Comparison of ENCODE assay signal across 1 cellular context in genomic region chr3:126357299-126358037, GRCh38.
TF ChIP-seq lines count a peak whose summit lies in the region.

Gene KLF15 (minus strand): TSS chr3:126357408. CDS start chr3:126352922, 4,486 bp downstream.

TF ChIP-seq in H1, 55 proteins besides CTCF, POLR2A, EP300 and RAD21 (continued from another document):
- TF ChIP-seq TAF7 (optimal IDR thresholded peaks at IDR 0.05; ENCODE audit: borderline replicate concordance, low read depth, low read length) = no peak
- TF ChIP-seq SIN3A (conservative IDR thresholded peaks at IDR 0.05 in 1 of 2, IDR thresholded peaks at IDR 0.05 in 1 of 2; ENCODE audit: low read depth in 1 of 2, low read length in 2 of 2) = 0 out of 4 replicates have a peak, but pooled peaks of 1 of the 2 experiments have one; percentile 10
- TF ChIP-seq ZNF274 (IDR thresholded peaks at IDR 0.05; ENCODE audit: borderline replicate concordance, extremely low read depth, low read length) = no peak
- no peak for TF ChIP-seq BACH1 (IDR thresholded peaks at IDR 0.05; ENCODE audit: low read length)
- no peak for TF ChIP-seq POLR2AphosphoS5 (IDR thresholded peaks at IDR 0.05; ENCODE audit: low read depth, low read length)
- no peak for TF ChIP-seq KDM1A (IDR thresholded peaks at IDR 0.05; ENCODE audit: borderline replicate concordance, low read length)
- TF ChIP-seq CBX5 (IDR thresholded peaks at IDR 0.05; ENCODE audit: low read depth, low read length) = no peak
- no peak for TF ChIP-seq SIRT6 (IDR thresholded peaks at IDR 0.05; ENCODE audit: low read length)
- TF ChIP-seq, protein P1, sequence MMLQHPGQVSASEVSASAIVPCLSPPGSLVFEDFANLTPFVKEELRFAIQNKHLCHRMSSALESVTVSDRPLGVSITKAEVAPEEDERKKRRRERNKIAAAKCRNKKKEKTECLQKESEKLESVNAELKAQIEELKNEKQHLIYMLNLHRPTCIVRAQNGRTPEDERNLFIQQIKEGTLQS (IDR thresholded peaks at IDR 0.05; ENCODE audit: insufficient read depth, low read depth, low read length) = peak; percentile 31; the same call in 1 of the 2 replicates
- no peak for TF ChIP-seq SP4 (IDR thresholded peaks at IDR 0.05; ENCODE audit: low read length)
- peak; percentile 43; the same call in 1 of the 2 replicates for TF ChIP-seq CREB1 (IDR thresholded peaks at IDR 0.05)
- TF ChIP-seq CBX8 (IDR thresholded peaks at IDR 0.05; ENCODE audit: borderline replicate concordance, low read depth, low read length) = no peak
- 0 out of 2 replicates have a peak, but pooled peaks have one; percentile 42 for TF ChIP-seq RBBP5 (IDR thresholded peaks at IDR 0.05; ENCODE audit: borderline replicate concordance, low read depth, low read length)
- no peak for TF ChIP-seq NRF1 (IDR thresholded peaks at IDR 0.05; ENCODE audit: low read depth, low read length)
- TF ChIP-seq CHD7 (IDR thresholded peaks at IDR 0.05; ENCODE audit: insufficient replicate concordance, low read length) = peak; percentile 98
- TF ChIP-seq, protein P2, sequence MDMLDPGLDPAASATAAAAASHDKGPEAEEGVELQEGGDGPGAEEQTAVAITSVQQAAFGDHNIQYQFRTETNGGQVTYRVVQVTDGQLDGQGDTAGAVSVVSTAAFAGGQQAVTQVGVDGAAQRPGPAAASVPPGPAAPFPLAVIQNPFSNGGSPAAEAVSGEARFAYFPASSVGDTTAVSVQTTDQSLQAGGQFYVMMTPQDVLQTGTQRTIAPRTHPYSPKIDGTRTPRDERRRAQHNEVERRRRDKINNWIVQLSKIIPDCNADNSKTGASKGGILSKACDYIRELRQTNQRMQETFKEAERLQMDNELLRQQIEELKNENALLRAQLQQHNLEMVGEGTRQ (IDR thresholded peaks at IDR 0.05; ENCODE audit: low read length) = peak; percentile 82
- no peak for TF ChIP-seq SP2 (IDR thresholded peaks at IDR 0.05; ENCODE audit: low read length)
- TF ChIP-seq SRF (IDR thresholded peaks at IDR 0.05; ENCODE audit: low read depth, low read length) = no peak
- no peak for TF ChIP-seq JUN (IDR thresholded peaks at IDR 0.05; ENCODE audit: low read depth, low read length)
- no peak for TF ChIP-seq SAP30 (IDR thresholded peaks at IDR 0.05; ENCODE audit: insufficient read depth, insufficient replicate concordance, low read length)
- TF ChIP-seq ASH2L (IDR thresholded peaks at IDR 0.05; ENCODE audit: low read length) = peak; percentile 58
- no peak for TF ChIP-seq SUZ12 (IDR thresholded peaks at IDR 0.05; ENCODE audit: low read length)
- TF ChIP-seq MAFK (IDR thresholded peaks at IDR 0.05; ENCODE audit: low read depth, low read length) = no peak; the same call in 1 of the 2 replicates
- no peak for TF ChIP-seq CTBP2 (IDR thresholded peaks at IDR 0.05; ENCODE audit: borderline replicate concordance, insufficient read depth, insufficient read length, low read length)
- no peak for TF ChIP-seq KDM5A (IDR thresholded peaks at IDR 0.05; ENCODE audit: low read length)
- TF ChIP-seq GABPA (IDR thresholded peaks at IDR 0.05; ENCODE audit: borderline replicate concordance, insufficient read depth, low read length) = no peak
- no peak for TF ChIP-seq RXRA (IDR thresholded peaks at IDR 0.05; ENCODE audit: insufficient read depth, low read depth, low read length)
- TF ChIP-seq TCF12 (IDR thresholded peaks at IDR 0.05; ENCODE audit: low read depth, low read length) = no peak
